ENCODE assay signal across 8 cellular contexts in genomic region chr6:108074359-108075144, GRCh38. TPM values are rescaled to one million over a fixed set of nuclear protein-coding genes. Genes with fewer than 3 reads are reported as not detected.
DNase-seq lines count a peak whose midpoint lies in the region; ATAC-seq and TF ChIP-seq lines count a peak whose summit lies in the region.

OSTM1 (minus strand) TSS chr6:108074741; CDS start chr6:108074651, 90 bp downstream.

- H3K9me3 ChIP-seq in colonic mucosa = no peaks in the 10 kb centered on the region

- no peaks in the 10 kb centered on the region for H3K9me3 Mint-ChIP-seq in activated CD4-positive, alpha-beta T cell treated with anti-CD3 and anti-CD28 coated beads, Interleukin-2, amount 10 ng/mL, durations not matched to agents 24 days and 14 days

- ATAC-seq in HG03432 (IDR thresholded peaks at IDR 0.05; ENCODE audit: unreplicated experiment) = peak; percentile 98

- H3K4me3 ChIP-seq in colonic mucosa = peak within 1 kb of the TSS; percentile 94

- H3K27me3 ChIP-seq in colonic mucosa = no peaks in the 10 kb centered on the region

- H3K27me3 Mint-ChIP-seq in activated CD4-positive, alpha-beta T cell treated with anti-CD3 and anti-CD28 coated beads, Interleukin-2, amount 10 ng/mL, durations not matched to agents 24 days and 14 days = peaks cover 21% of the 10 kb centered on the region

- peak; percentile 85 for TF ChIP-seq POLR2A in GM19193 (IDR thresholded peaks at IDR 0.05; ENCODE audit: extremely low read depth, insufficient read depth, insufficient read length)

- H3K4me3 Mint-ChIP-seq in activated CD4-positive, alpha-beta T cell treated with anti-CD3 and anti-CD28 coated beads, Interleukin-2, amount 10 ng/mL, durations not matched to agents 24 days and 14 days = peak within 1 kb of the TSS; percentile 81

- no peak for TF ChIP-seq CTCF in colonic mucosa (IDR thresholded peaks at IDR 0.05)

- H3K27ac Mint-ChIP-seq in activated CD4-positive, alpha-beta T cell treated with anti-CD3 and anti-CD28 coated beads, Interleukin-2, amount 10 ng/mL, durations not matched to agents 24 days and 14 days = peak within 1 kb of the TSS; percentile 69

- no peaks in the 10 kb centered on the region for H3K4me1 ChIP-seq in colonic mucosa

- peak within 1 kb of the TSS; percentile 69 for H3K27ac ChIP-seq in colonic mucosa

- no peaks in the 10 kb centered on the region for H3K36me3 ChIP-seq in colonic mucosa

- peak; percentile 93 for DNase-seq in Ammon's horn (ENCODE audit: low spot score)
- DNase-seq in NCI-H526 (lab: John Stamatoyannopoulos, UW) = peak; percentile 56 to 91
- peak; percentile 99 for DNase-seq in activated CD4-positive, alpha-beta T cell treated with anti-CD3 and anti-CD28 coated beads, Interleukin-2, amount 10 ng/mL, durations not matched to agents 24 days and 14 days
- DNase-seq in colonic mucosa = peak; percentile 91
- DNase-seq in left kidney (ENCODE audit: low read depth, low spot score) = peak; percentile 96
- DNase-seq in stimulated activated CD4-positive, alpha-beta T cell treated with anti-CD3 and anti-CD28 coated beads, Interleukin-2, amount 100 ng/mL, for 4 hours (ENCODE audit: low read depth) = peak; percentile 90

- peaks cover 12% of the 10 kb centered on the region for H3K4me1 Mint-ChIP-seq in activated CD4-positive, alpha-beta T cell treated with anti-CD3 and anti-CD28 coated beads, Interleukin-2, amount 10 ng/mL, durations not matched to agents 24 days and 14 days

- H3K36me3 Mint-ChIP-seq in activated CD4-positive, alpha-beta T cell treated with anti-CD3 and anti-CD28 coated beads, Interleukin-2, amount 10 ng/mL, durations not matched to agents 24 days and 14 days (ENCODE audit: low read depth) = peaks cover 6% of the 10 kb centered on the region

- peak within 1 kb of the TSS; percentile 87 to 99 for H3K9ac ChIP-seq in colonic mucosa (ENCODE audit: low read depth in 2 of 2, low read length in 2 of 2)

- intact Hi-C loops in activated CD4-positive, alpha-beta T cell treated with anti-CD3 and anti-CD28 coated beads, Interleukin-2, amount 10 ng/mL, durations not matched to agents 24 days and 14 days (cut with micrococcal nuclease) = loop anchor here (2.0 to 10.0 kb wide), 2 partner anchors 116 to 190 kb away; partner anchors contain the start of genes SEC63 and SNX3
- intact Hi-C loops in colonic mucosa (cut with DNase I) = no loop called here

RNA-seq across cellular contexts. Expression of gene OSTM1, which starts in this region (rescaled TPM):
- total RNA-seq in activated CD4-positive, alpha-beta T cell treated with anti-CD3 and anti-CD28 coated beads, Interleukin-2, amount 10 ng/mL, durations not matched to agents 24 days and 14 days = 14.6 and 16.8 TPM in 2 replicates
- total RNA-seq in colonic mucosa = 10 to 100 TPM; 14.7 to 21.1 TPM

Comparison
In these comparisons a context has a peak if more than half of its experiments do, and no peak if none do; other contexts are left out.
1. Peak in every context shown above with its lines: DNase-seq, ATAC-seq, H3K4me3 ChIP-seq and H3K27ac ChIP-seq.